In genomic region chr5:169978744-169979143, GRCh38 we compare ENCODE assay signal across 17 cellular contexts. TPM values are rescaled to one million over a fixed set of nuclear protein-coding genes. Genes with fewer than 3 reads are reported as not detected.
DNase-seq lines count a peak whose midpoint lies in the region; ATAC-seq and TF ChIP-seq lines count a peak whose summit lies in the region.
"Had no signal": no experiment of that assay in that cellular context is flagged by ENCODE, and none has a peak within 500 bp of the region (broad histone marks: within the 10 kb centered on the region; RNA-seq: fewer than 3 reads in every experiment).

No MANE protein-coding gene starts in this region.

- no peaks in the 10 kb centered on the region for H3K9me3 ChIP-seq in SK-N-SH
- H3K9me3 ChIP-seq: A549, gastrocnemius medialis, uterus had no signal

- H4K20me1 ChIP-seq in SK-N-SH (ENCODE audit: insufficient read depth): no peaks in the 10 kb centered on the region

- H3K36me3 Mint-ChIP-seq in brain: no peaks in the 10 kb centered on the region
- peaks cover 10% of the 10 kb centered on the region for H3K36me3 Mint-ChIP-seq in activated naive CD4-positive, alpha-beta T cell treated with anti-CD3 and anti-CD28 coated beads for 36 hours (ENCODE audit: low read depth)

- ATAC-seq in SK-N-SH treated with all-trans-retinoic acid at 6 μM for 48 hours (no peak), left lobe of liver (no peak), HG03457 (IDR thresholded peaks at IDR 0.05; ENCODE audit: unreplicated experiment) (no peak)
- ATAC-seq: A549, gastrocnemius medialis, GM12878, left cardiac atrium had no signal

- H3K4me3 Mint-ChIP-seq in brain: peak overlapping the region; percentile 82 to 87 (median 85)
- no peak overlapping the region for H3K4me3 Mint-ChIP-seq in activated naive CD4-positive, alpha-beta T cell treated with anti-CD3 and anti-CD28 coated beads for 36 hours
- H3K4me3 Mint-ChIP-seq: activated naive CD4-positive, alpha-beta T cell treated with anti-CD3 and anti-CD28 coated beads, Interleukin-2, amount 50 U/mL, for 24 hours had no signal

- H3K27ac ChIP-seq in SK-N-SH (ENCODE audit: low read depth in 2 of 2, low read length in 1 of 2) (peak overlapping the region in 1 of 2 experiments; percentile 92; a peak in 3 of 4 replicates), substantia nigra (ENCODE audit: low read depth, low read length, poor library complexity, severe bottlenecking) (peak overlapping the region; percentile 73)
- H3K27ac ChIP-seq: coronary artery, gastrocnemius medialis, HL-60, RWPE1, uterus had no signal

- WGBS in SK-N-SH (ENCODE audit: low lambda C conversion rate): 40% methylated on average over 7 of the region's 7 CpGs

- CTCF ChIA-PET in SK-N-SH (lab: Yijun Ruan, JAX): no interaction called here
- CTCF ChIA-PET in activated naive CD4-positive, alpha-beta T cell treated with anti-CD3 and anti-CD28 coated beads for 36 hours (lab: Charles Lee): no interaction called here

- H3K27me3 ChIP-seq in SK-N-SH (ENCODE audit: insufficient read depth): no peaks in the 10 kb centered on the region
- H3K27me3 ChIP-seq: uterus had no signal

- H3F3A ChIP-seq in SK-N-SH (replicated peaks; ENCODE audit: insufficient read depth): peaks cover 15% of the 10 kb centered on the region

- H3K4me1 ChIP-seq in SK-N-SH (ENCODE audit: control insufficient read depth in 1 of 2, insufficient read depth in 2 of 2, low read depth in 1 of 2, low read length in 1 of 2): peaks cover 2 to 39% of the 10 kb centered on the region in 2 experiments; a peak in 3 of 4 replicates
- H3K4me1 ChIP-seq: gastrocnemius medialis, uterus had no signal

- POLR2A ChIA-PET in SK-N-SH (lab: Yijun Ruan, JAX): no interaction called here

- H3K4me3 ChIP-seq in SK-N-SH (ENCODE audit: low read depth in 2 of 2, low read length in 1 of 2): peak overlapping the region; percentile 58 to 85; a peak in 3 of 4 replicates
- H3K4me3 ChIP-seq: A549, coronary artery, gastrocnemius medialis, GM12878, uterus had no signal

- no peaks in the 10 kb centered on the region for H3K9me3 Mint-ChIP-seq in brain
- H3K9me3 Mint-ChIP-seq in activated naive CD4-positive, alpha-beta T cell treated with anti-CD3 and anti-CD28 coated beads for 36 hours: no peaks in the 10 kb centered on the region
- H3K9me3 Mint-ChIP-seq: activated naive CD4-positive, alpha-beta T cell treated with anti-CD3 and anti-CD28 coated beads, Interleukin-2, amount 50 U/mL, for 24 hours had no signal

- H3K9me2 ChIP-seq in SK-N-SH: no peaks in the 10 kb centered on the region

- 0 out of 2 replicates have a peak overlapping the region, but pooled peaks have one; percentile 10 for H2AFZ ChIP-seq in SK-N-SH (ENCODE audit: low read depth)

- TF ChIP-seq CTCF in SK-N-SH (IDR thresholded peaks at IDR 0.05) (no peak), brain (conservative IDR thresholded peaks at IDR 0.05) (no peak)

- intact Hi-C loops in activated naive CD4-positive, alpha-beta T cell treated with anti-CD3 and anti-CD28 coated beads for 36 hours (cut with micrococcal nuclease): no loop called here

- peak overlapping the region; percentile 79 for H3K9ac ChIP-seq in SK-N-SH

- no peak for TF ChIP-seq EP300 in SK-N-SH (IDR thresholded peaks at IDR 0.05; ENCODE audit: borderline replicate concordance in 1 of 2, low read depth in 1 of 2, low read length in 1 of 2)

- no peak for TF ChIP-seq RAD21 in SK-N-SH (IDR thresholded peaks at IDR 0.05; ENCODE audit: low read length)

- H3K27ac Mint-ChIP-seq in brain: peak overlapping the region in 3 of 5 experiments; percentile 33 to 81 (median 41)
- no peak overlapping the region for H3K27ac Mint-ChIP-seq in activated naive CD4-positive, alpha-beta T cell treated with anti-CD3 and anti-CD28 coated beads for 36 hours
- H3K27ac Mint-ChIP-seq: activated naive CD4-positive, alpha-beta T cell treated with anti-CD3 and anti-CD28 coated beads, Interleukin-2, amount 50 U/mL, for 24 hours had no signal

- H3K36me3 ChIP-seq in SK-N-SH (replicated peaks in 1 of 2; ENCODE audit: control insufficient read depth in 1 of 2, insufficient read depth in 2 of 2, low read length in 1 of 2): no peaks in the 10 kb centered on the region
- H3K36me3 ChIP-seq: gastrocnemius medialis, uterus had no signal

- peaks cover 65% of the 10 kb centered on the region for H3K79me2 ChIP-seq in SK-N-SH (ENCODE audit: insufficient read depth)

- H3K4me2 ChIP-seq in SK-N-SH: peak overlapping the region; percentile 94

- DNase-seq in SK-N-SH (no peak), inferior parietal cortex (ENCODE audit: extremely low spot score) (peak; percentile 40), substantia nigra (lab: John Stamatoyannopoulos, UW) (peak in 1 of 49 donors; percentile 16), left lobe of liver (ENCODE audit: low spot score) (no peak)
- DNase-seq in activated naive CD4-positive, alpha-beta T cell treated with anti-CD3 and anti-CD28 coated beads for 36 hours: no peak
- DNase-seq: gastrocnemius medialis, left cardiac atrium, uterus had no signal

- H3K27me3 Mint-ChIP-seq in brain: peaks cover 13% of the 10 kb centered on the region
- H3K27me3 Mint-ChIP-seq in activated naive CD4-positive, alpha-beta T cell treated with anti-CD3 and anti-CD28 coated beads for 36 hours (ENCODE audit: low read depth): no peaks in the 10 kb centered on the region
- H3K27me3 Mint-ChIP-seq: activated naive CD4-positive, alpha-beta T cell treated with anti-CD3 and anti-CD28 coated beads, Interleukin-2, amount 50 U/mL, for 24 hours had no signal

- peaks cover 49% of the 10 kb centered on the region for H3K4me1 Mint-ChIP-seq in brain
- no peaks in the 10 kb centered on the region for H3K4me1 Mint-ChIP-seq in activated naive CD4-positive, alpha-beta T cell treated with anti-CD3 and anti-CD28 coated beads for 36 hours (ENCODE audit: low read depth)
- H3K4me1 Mint-ChIP-seq: activated naive CD4-positive, alpha-beta T cell treated with anti-CD3 and anti-CD28 coated beads, Interleukin-2, amount 50 U/mL, for 24 hours had no signal

TF ChIP-seq in SK-N-SH, 30 proteins besides CTCF, POLR2A, EP300 and RAD21:
- TF ChIP-seq EZH2phosphoT487 (IDR thresholded peaks at IDR 0.05; ENCODE audit: borderline replicate concordance, low read depth) (no peak), SMC3 (IDR thresholded peaks at IDR 0.05; ENCODE audit: low read depth, low read length) (no peak)

TF ChIP-seq in SK-N-SH treated with all-trans-retinoic acid at 6 μM for 48 hours, 23 proteins besides CTCF, POLR2A, EP300 and RAD21:
- TF ChIP-seq ZC3H10 (CRISPR knock-in tag; IDR thresholded peaks at IDR 0.05): no peak
- no peak for TF ChIP-seq ZNF565 (CRISPR knock-in tag; conservative IDR thresholded peaks at IDR 0.05; ENCODE audit: low read depth)
- TF ChIP-seq OSR1 (CRISPR knock-in tag; IDR thresholded peaks at IDR 0.05): no peak
- TF ChIP-seq GLIS3 (CRISPR knock-in tag; IDR thresholded peaks at IDR 0.05): no peak
- no peak for TF ChIP-seq POU6F1 (CRISPR knock-in tag; IDR thresholded peaks at IDR 0.05; ENCODE audit: borderline replicate concordance, low read depth)
- TF ChIP-seq ZNF70 (CRISPR knock-in tag; IDR thresholded peaks at IDR 0.05): no peak

RNA-seq across cellular contexts. Expression of gene INSYN2B, which starts 1.6 kb away (rescaled TPM):
- 9.2 and 13.4 TPM in 2 replicates for polyA plus RNA-seq in SK-N-SH (2012; rRNA removed)
- 7.1 and 9.7 TPM in 2 replicates for polyA plus RNA-seq in SK-N-SH (2012; cell fraction: cytosol; rRNA removed)
- polyA plus RNA-seq in SK-N-SH (2012; cell fraction: nucleus; rRNA removed): 6.6 and 9.4 TPM in 2 replicates
- 1.0 TPM for polyA plus RNA-seq in brain (ENCODE audit: insufficient read depth, low read depth, low replicate concordance)
- not detected for total RNA-seq in left lobe of liver
- total RNA-seq in activated naive CD4-positive, alpha-beta T cell treated with anti-CD3 and anti-CD28 coated beads for 36 hours: not detected
- total RNA-seq: GM12878 had no signal
